In genomic region chr3:132253262-132253878, GRCh38 we compare ENCODE assay signal across 9 cellular contexts.
DNase-seq lines count a peak whose midpoint lies in the region; ATAC-seq and TF ChIP-seq lines count a peak whose summit lies in the region.
"Had no signal": no experiment of that assay in that cellular context is flagged by ENCODE, and none has a peak within 500 bp of the region (broad histone marks: within the 10 kb centered on the region; RNA-seq: fewer than 3 reads in every experiment).

No MANE protein-coding gene starts in this region.

- POLR2A ChIA-PET in Caco-2 (lab: Charles Lee), result no interaction called here

- H3K27me3 ChIP-seq in Caco-2 (replicated peaks; ENCODE audit: control insufficient read depth, insufficient read depth, low read length) (no peaks in the 10 kb centered on the region), right cardiac atrium (ENCODE audit: control insufficient read depth, insufficient read depth) (no peaks in the 10 kb centered on the region), spleen (replicated peaks in 1 of 7) (no peaks in the 10 kb centered on the region)

- no peaks in the 10 kb centered on the region for H3K9me3 Mint-ChIP-seq in Caco-2 (ENCODE audit: unreplicated experiment)
- H3K9me3 Mint-ChIP-seq: T-helper 1 cell treated with Interleukin-12 subunit alpha and Interleukin-12 subunit beta and Interleukin-4 antibody, amounts not matched to agents 30 μg/mL and 1 μg/mL, for 36 hours had no signal

- H3K36me3 Mint-ChIP-seq in Caco-2 (ENCODE audit: insufficient read depth, unreplicated experiment), result no peaks in the 10 kb centered on the region

- no peak overlapping the region for H3K4me3 ChIP-seq in Caco-2 (ENCODE audit: low read depth, low read length)
- H3K4me3 ChIP-seq in WI38 (ENCODE audit: low read depth, low read length), result no peak overlapping the region
- no peak overlapping the region for H3K4me3 ChIP-seq in right cardiac atrium (ENCODE audit: low read length)
- no peak overlapping the region for H3K4me3 ChIP-seq in spleen

- CTCF ChIA-PET in Caco-2 (lab: Charles Lee), result interaction anchor here (0.7 kb wide), 1 partner anchor 219 kb away, joined by 3 read pairs; the partner anchor contains the start of gene CPNE4

- peaks cover 3% of the 10 kb centered on the region for H3K27me3 Mint-ChIP-seq in Caco-2 (ENCODE audit: insufficient read depth, unreplicated experiment)

- 11% methylated on average over 4 of the region's 4 CpGs for WGBS in right cardiac atrium
- 4 to 12% (median 11%) methylated on average over 4 of the region's 4 CpGs for WGBS in spleen, 5 donors

- H3K4me1 ChIP-seq in Caco-2, result no peaks in the 10 kb centered on the region
- no peaks in the 10 kb centered on the region for H3K4me1 ChIP-seq in right cardiac atrium (ENCODE audit: control insufficient read depth, insufficient read depth, low read length)
- peaks cover 0 to 9% (median 0%) of the 10 kb centered on the region in 6 donors for H3K4me1 ChIP-seq in spleen

- ATAC-seq in GM19023 (IDR thresholded peaks at IDR 0.05; ENCODE audit: unreplicated experiment) (peak; percentile 64), right cardiac atrium (peak; percentile 61 to 62), GM21529 (IDR thresholded peaks at IDR 0.05; ENCODE audit: unreplicated experiment) (no peak)

- DNase-seq in Caco-2, result peak in 1 of 2 experiments; percentile 48
- peak; percentile 10 for DNase-seq in NCI-H1048 (lab: John Stamatoyannopoulos, UW)
- no peak for DNase-seq in right cardiac atrium
- DNase-seq in spleen, result no peak
- no peak for DNase-seq in mesenteric fat pad (ENCODE audit: low spot score)

- H3K27ac ChIP-seq in right cardiac atrium (ENCODE audit: low read length) (no peak overlapping the region), spleen (no peak overlapping the region)

- H3K4me3 Mint-ChIP-seq in Caco-2 (ENCODE audit: unreplicated experiment), result no peak overlapping the region
- H3K4me3 Mint-ChIP-seq: T-helper 1 cell treated with Interleukin-12 subunit alpha and Interleukin-12 subunit beta and Interleukin-4 antibody, amounts not matched to agents 30 μg/mL and 1 μg/mL, for 36 hours had no signal

- peak; percentile 56 to 84 for TF ChIP-seq CTCF in Caco-2 (IDR thresholded peaks at IDR 0.05; ENCODE audit: insufficient read depth in 1 of 2, low read depth in 1 of 2, low read length in 1 of 2, severe bottlenecking in 1 of 2, unreplicated experiment in 1 of 2)
- peak; percentile 68; the same call in 1 of the 2 replicates for TF ChIP-seq CTCF in WI38 (IDR thresholded peaks at IDR 0.05; ENCODE audit: low read depth, low read length)
- peak; percentile 27 to 75 (median 48) for TF ChIP-seq CTCF in spleen (IDR thresholded peaks at IDR 0.05 in 8 of 11, conservative IDR thresholded peaks at IDR 0.05 in 3 of 11)

- H3K27ac Mint-ChIP-seq in Caco-2 (ENCODE audit: unreplicated experiment), result no peak overlapping the region
- H3K27ac Mint-ChIP-seq: T-helper 1 cell treated with Interleukin-12 subunit alpha and Interleukin-12 subunit beta and Interleukin-4 antibody, amounts not matched to agents 30 μg/mL and 1 μg/mL, for 36 hours had no signal

- H3K36me3 ChIP-seq in Caco-2 (ENCODE audit: control insufficient read depth, insufficient read depth, low read length), result no peaks in the 10 kb centered on the region
- H3K36me3 ChIP-seq in spleen, result no peaks in the 10 kb centered on the region

- intact Hi-C loops in Caco-2 (cut with micrococcal nuclease; ENCODE audit: unreplicated experiment) (loop anchor here (1.0 to 2.0 kb wide), 3 partner anchors 29 to 146 kb away; no protein-coding TSS in a partner anchor), right cardiac atrium (cut with DNase I) (loop anchor here in 1 of 4 donors (5.0 kb wide), 1 partner anchor 89 kb away; no protein-coding TSS in a partner anchor), spleen (cut with DNase I; ENCODE audit: low total_unique reads) (loop anchor here (5.0 kb wide), 1 partner anchor 89 kb away; no protein-coding TSS in a partner anchor)

- H3K9me3 ChIP-seq in Caco-2 (no peaks in the 10 kb centered on the region), right cardiac atrium (ENCODE audit: control insufficient read depth, low read length) (no peaks in the 10 kb centered on the region), spleen (no peaks in the 10 kb centered on the region)

- no TSS peak for BruUV-seq in Caco-2 (replicated peaks; lab: Mats Ljungman, UMichigan)

- no peak for TF ChIP-seq POLR2A in spleen (IDR thresholded peaks at IDR 0.05)

- no peaks in the 10 kb centered on the region for H3K4me1 Mint-ChIP-seq in Caco-2 (ENCODE audit: low read depth, unreplicated experiment)
